ENCODE assay signal across 21 cellular contexts in genomic region chr17:61720016-61720795, GRCh38.
DNase-seq lines count a peak whose midpoint lies in the region; ATAC-seq, FAIRE-seq and TF ChIP-seq lines count a peak whose summit lies in the region.
"Had no signal": no experiment of that assay in that cellular context is flagged by ENCODE, and none has a peak within 500 bp of the region (broad histone marks: within the 10 kb centered on the region; RNA-seq: fewer than 3 reads in every experiment).

No MANE protein-coding gene starts in this region.

- TF ChIP-seq CTCF in CD14-positive monocyte (IDR thresholded peaks at IDR 0.05): no peak

- H3K27me3 Mint-ChIP-seq in CD14-positive monocyte (ENCODE audit: low read depth in 3 of 3): no peaks in the 10 kb centered on the region
- H3K27me3 Mint-ChIP-seq: IgD-negative memory B cell had no signal

- no peak overlapping the region for H3K4me3 Mint-ChIP-seq in CD14-positive monocyte
- H3K4me3 Mint-ChIP-seq: HFFc6, IgD-negative memory B cell had no signal

- no peaks in the 10 kb centered on the region for H3K4me1 Mint-ChIP-seq in CD14-positive monocyte
- H3K4me1 Mint-ChIP-seq: IgD-negative memory B cell had no signal

- peaks cover 10 to 39% (median 19%) of the 10 kb centered on the region in 7 donors for H3K9me3 Mint-ChIP-seq in CD14-positive monocyte

- no peak overlapping the region for H3K27ac Mint-ChIP-seq in CD14-positive monocyte
- H3K27ac Mint-ChIP-seq: HFFc6, IgD-negative memory B cell had no signal

- no peak for ATAC-seq in HG03571 (IDR thresholded peaks at IDR 0.05; ENCODE audit: unreplicated experiment)

- H3K36me3 Mint-ChIP-seq in CD14-positive monocyte: peaks cover 8 to 38% of the 10 kb centered on the region in 2 donors

- intact Hi-C loops in CD14-positive monocyte (cut with micrococcal nuclease): no loop called here

- FAIRE-seq in colon (lab: Jason Lieb, UNC): peak; percentile 31
- FAIRE-seq: RCC 7860 had no signal

- DNase-seq in COLO829 (ENCODE audit: low spot score) (peak; percentile 20), RPMI7951 (ENCODE audit: low read depth) (peak; percentile 1), iris pigment epithelial cell (ENCODE audit: low read depth) (peak; percentile 51), DMS53 treated with DMSO at 0.1 percent for 48 hours (lab: John Stamatoyannopoulos, UW; ENCODE audit: unreplicated experiment) (no peak), CD14-positive monocyte (ENCODE audit: low spot score) (no peak), AG20443 (ENCODE audit: low spot score) (no peak)
- DNase-seq: C1 segment of cervical spinal cord, DND-41, GDM1, H7, HFFc6, Karpas-422, MG63, NCI-H1092, NCI-H1694, SHP77 treated with DMSO at 0.1 percent for 48 hours, SK-N-SH had no signal

Comparison
In these comparisons a context has a peak if more than half of its experiments do, and no peak if none do; other contexts are left out.
1. DNase-seq: peak in COLO829 (single experiment), RPMI7951 (single experiment) and iris pigment epithelial cell (single experiment); none in DMS53 treated with DMSO at 0.1 percent for 48 hours (single experiment), CD14-positive monocyte (single experiment) and AG20443 (single experiment).